ENCODE assay signal across 34 cellular contexts in genomic region chr1:77375541-77375940, GRCh38.
"Had no signal": no experiment of that assay in that cellular context is flagged by ENCODE, and none has a peak within 500 bp of the region (broad histone marks: within the 10 kb centered on the region; RNA-seq: fewer than 3 reads in every experiment).

No MANE protein-coding gene starts in this region.

- H3K27me3 Mint-ChIP-seq: activated CD4-positive, alpha-beta memory T cell treated with anti-CD3 and anti-CD28 coated beads, Interleukin-2, amount 10 ng/mL, durations not matched to agents 7 days and 5 days; activated CD8-positive, alpha-beta memory T cell treated with anti-CD3 and anti-CD28 coated beads, Interleukin-2, amount 10 ng/mL, durations not matched to agents 7 days and 5 days; activated naive CD4-positive, alpha-beta T cell treated with anti-CD3 and anti-CD28 coated beads, Interleukin-2, amount 10 ng/mL, durations not matched to agents 7 days and 5 days; activated naive CD8-positive, alpha-beta T cell had no signal

- H3K27me3 ChIP-seq: body of pancreas, breast epithelium, MG63, Peyer's patch, SJSA1 had no signal

- H3K4me1 Mint-ChIP-seq: activated CD4-positive, alpha-beta memory T cell treated with anti-CD3 and anti-CD28 coated beads, Interleukin-2, amount 10 ng/mL, durations not matched to agents 7 days and 5 days; activated CD8-positive, alpha-beta memory T cell treated with anti-CD3 and anti-CD28 coated beads, Interleukin-2, amount 10 ng/mL, durations not matched to agents 7 days and 5 days had no signal

- H3K4me3 ChIP-seq: body of pancreas, breast epithelium, MG63, Peyer's patch, SJSA1 had no signal

- H3K9me3 Mint-ChIP-seq: activated CD4-positive, alpha-beta memory T cell treated with anti-CD3 and anti-CD28 coated beads, Interleukin-2, amount 10 ng/mL, durations not matched to agents 7 days and 5 days; activated naive CD4-positive, alpha-beta T cell treated with anti-CD3 and anti-CD28 coated beads, Interleukin-2, amount 10 ng/mL, durations not matched to agents 7 days and 5 days had no signal

- H3K36me3 Mint-ChIP-seq: activated CD8-positive, alpha-beta memory T cell treated with anti-CD3 and anti-CD28 coated beads, Interleukin-2, amount 10 ng/mL, durations not matched to agents 7 days and 5 days; activated naive CD4-positive, alpha-beta T cell treated with anti-CD3 and anti-CD28 coated beads, Interleukin-2, amount 10 ng/mL, durations not matched to agents 7 days and 5 days had no signal

- H3K27ac ChIP-seq: body of pancreas, breast epithelium, Peyer's patch, SJSA1, WERI-Rb-1 had no signal

- H3K9me3 ChIP-seq: body of pancreas, breast epithelium, MG63, Peyer's patch, SJSA1 had no signal

- H3K27ac Mint-ChIP-seq: activated CD4-positive, alpha-beta memory T cell treated with anti-CD3 and anti-CD28 coated beads, Interleukin-2, amount 10 ng/mL, durations not matched to agents 7 days and 5 days; activated CD8-positive, alpha-beta memory T cell treated with anti-CD3 and anti-CD28 coated beads, Interleukin-2, amount 10 ng/mL, durations not matched to agents 7 days and 5 days; activated naive CD4-positive, alpha-beta T cell treated with anti-CD3 and anti-CD28 coated beads, Interleukin-2, amount 10 ng/mL, durations not matched to agents 7 days and 5 days; activated naive CD8-positive, alpha-beta T cell had no signal

- H3K4me1 ChIP-seq: body of pancreas, breast epithelium, Peyer's patch had no signal

- DNase-seq: activated CD4-positive, alpha-beta memory T cell treated with anti-CD3 and anti-CD28 coated beads, Interleukin-2, amount 10 ng/mL, durations not matched to agents 7 days and 5 days; activated CD4-positive, alpha-beta T cell treated with anti-CD3 and anti-CD28 coated beads for 1 hour; activated CD4-positive, alpha-beta T cell treated with anti-CD3 and anti-CD28 coated beads for 48 hours; activated CD4-positive, CD25-positive, alpha-beta regulatory T cell; activated CD8-positive, alpha-beta memory T cell treated with anti-CD3 and anti-CD28 coated beads for 24 hours; activated CD8-positive, alpha-beta memory T cell treated with anti-CD3 and anti-CD28 coated beads, Interleukin-2, amount 10 ng/mL, durations not matched to agents 7 days and 5 days; activated CD8-positive, alpha-beta memory T cell treated with anti-CD3 and anti-CD28 coated beads, Interleukin-2, amount 50 U/mL, for 48 hours; activated effector memory CD4-positive, alpha-beta T cell treated with Interleukin-2 at 50 U/mL for 16 hours; activated naive CD4-positive, alpha-beta T cell treated with anti-CD3 and anti-CD28 coated beads, Interleukin-2, amount 10 ng/mL, durations not matched to agents 7 days and 5 days; activated T-cell treated with anti-CD3 and anti-CD28 coated beads, Interleukin-2, amount 50 U/mL, for 48 hours; amniotic stem cell; body of pancreas; caudate nucleus; Kasumi-1; KBM-7; MG63; NCI-H1092; NCI-H1436 treated with DMSO at 0.1 percent for 48 hours; NCI-H1694 treated with DMSO at 0.1 percent for 48 hours; NCI-H2029; NCI-H2171; NCI-H510A; NCI-H526; NCI-H748 treated with DMSO at 0.1 percent for 48 hours; NK-92 treated with Interleukin-12 subunit alpha and Interleukin-12 subunit beta, amount 100 ng/mL, for 24 hours; PC-3; Peyer's patch; RPMI8226; SHP77 treated with DMSO at 0.1 percent for 48 hours; T1000; WERI-Rb-1 had no signal

- ATAC-seq: activated CD8-positive, alpha-beta memory T cell treated with anti-CD3 and anti-CD28 coated beads, Interleukin-2, amount 10 ng/mL, durations not matched to agents 7 days and 5 days; body of pancreas; PC-3 had no signal

- H3K4me3 Mint-ChIP-seq: activated CD4-positive, alpha-beta memory T cell treated with anti-CD3 and anti-CD28 coated beads, Interleukin-2, amount 10 ng/mL, durations not matched to agents 7 days and 5 days; activated CD8-positive, alpha-beta memory T cell treated with anti-CD3 and anti-CD28 coated beads, Interleukin-2, amount 10 ng/mL, durations not matched to agents 7 days and 5 days; activated naive CD4-positive, alpha-beta T cell treated with anti-CD3 and anti-CD28 coated beads, Interleukin-2, amount 10 ng/mL, durations not matched to agents 7 days and 5 days; activated naive CD8-positive, alpha-beta T cell had no signal

- H3K36me3 ChIP-seq: breast epithelium, MG63, Peyer's patch, SJSA1, WERI-Rb-1 had no signal
